1 cellular context compared by ENCODE assay signal in genomic region chr12:81081726-81082125, GRCh38.
TF ChIP-seq lines count a peak whose summit lies in the region.

No MANE protein-coding gene starts in this region.

TF ChIP-seq in SK-N-SH, 30 proteins besides CTCF, POLR2A, EP300 and RAD21 (continued from another document):
- TF ChIP-seq REST (IDR thresholded peaks at IDR 0.05; ENCODE audit: low read depth, low read length) (no peak), MAX (IDR thresholded peaks at IDR 0.05; ENCODE audit: low read depth) (no peak), USF1 (IDR thresholded peaks at IDR 0.05; ENCODE audit: borderline replicate concordance, low read depth) (no peak), TCF12 (IDR thresholded peaks at IDR 0.05) (no peak), YY1 (IDR thresholded peaks at IDR 0.05; ENCODE audit: low read depth) (no peak), JUND (IDR thresholded peaks at IDR 0.05) (no peak), IRF3 (IDR thresholded peaks at IDR 0.05; ENCODE audit: low read depth, low read length) (no peak)
